In genomic region chr16:50079741-50080140, GRCh38 we compare ENCODE assay signal across 21 cellular contexts.
"Had no signal": no experiment of that assay in that cellular context is flagged by ENCODE, and none has a peak within 500 bp of the region (broad histone marks: within the 10 kb centered on the region; RNA-seq: fewer than 3 reads in every experiment).

No MANE protein-coding gene starts in this region.

- H3K4me1 Mint-ChIP-seq: activated B cell treated with CpG ODN at 0.5 μM for 24 hours, neural crest cell had no signal

- ATAC-seq: gastroesophageal sphincter; heart right ventricle; lower lobe of right lung; stimulated activated naive CD8-positive, alpha-beta T cell treated with anti-CD3 and anti-CD28 coated beads, Interleukin-15, amount 100 ng/mL, for 72 hours had no signal

- H3K4me3 ChIP-seq: adrenal gland, esophagus muscularis mucosa, gastroesophageal sphincter, heart right ventricle, lower lobe of right lung, right lobe of liver, SK-N-MC, skin epidermis, tibial artery had no signal

- H3K27ac ChIP-seq: esophagus muscularis mucosa, gastroesophageal sphincter, lower lobe of right lung, right lobe of liver, SK-N-MC, skin epidermis, tibial artery had no signal

- H3K9me3 Mint-ChIP-seq: activated B cell treated with CpG ODN at 0.5 μM for 24 hours; naive B cell; neural crest cell; stimulated activated naive CD8-positive, alpha-beta T cell treated with anti-CD3 and anti-CD28 coated beads, Interleukin-15, amount 100 ng/mL, for 72 hours had no signal

- H3K9me3 ChIP-seq: adrenal gland, esophagus muscularis mucosa, gastroesophageal sphincter, heart right ventricle, lower lobe of right lung, right lobe of liver, tibial artery had no signal

- H3K4me1 ChIP-seq: adrenal gland, gastroesophageal sphincter, lower lobe of right lung, right lobe of liver, tibial artery had no signal

- H3K27me3 ChIP-seq: adrenal gland, esophagus muscularis mucosa, gastroesophageal sphincter, heart right ventricle, right lobe of liver, tibial artery had no signal

- H3K27me3 Mint-ChIP-seq: activated B cell treated with CpG ODN at 0.5 μM for 24 hours; activated naive CD8-positive, alpha-beta T cell; naive B cell; stimulated activated naive CD8-positive, alpha-beta T cell treated with anti-CD3 and anti-CD28 coated beads, Interleukin-15, amount 100 ng/mL, for 72 hours had no signal

- DNase-seq: activated B cell treated with CpG ODN at 0.5 μM for 24 hours; activated CD4-positive, alpha-beta T cell treated with anti-CD3 and anti-CD28 coated beads for 4 hours; activated CD4-positive, alpha-beta T cell treated with anti-CD3 and anti-CD28 coated beads, Interleukin-2, amount 50 U/mL, for 48 hours; activated gamma-delta T cell; adrenal gland; effector memory CD4-positive, alpha-beta T cell; heart right ventricle; lower lobe of right lung; naive B cell; occipital lobe; right lobe of liver; stimulated activated CD4-positive, alpha-beta T cell treated with anti-CD3 and anti-CD28 coated beads, Interleukin-1b, Interleukin-23, amount 100 ng/mL, for 48 hours; stimulated activated naive CD8-positive, alpha-beta T cell treated with anti-CD3 and anti-CD28 coated beads, Interleukin-15, amount 100 ng/mL, for 72 hours; T-helper 9 cell; tibial artery had no signal

- H3K4me3 Mint-ChIP-seq: activated B cell treated with CpG ODN at 0.5 μM for 24 hours; activated naive CD8-positive, alpha-beta T cell; neural crest cell; stimulated activated naive CD8-positive, alpha-beta T cell treated with anti-CD3 and anti-CD28 coated beads, Interleukin-15, amount 100 ng/mL, for 72 hours had no signal

- H3K27ac Mint-ChIP-seq: activated B cell treated with CpG ODN at 0.5 μM for 24 hours; activated naive CD8-positive, alpha-beta T cell; naive B cell; stimulated activated naive CD8-positive, alpha-beta T cell treated with anti-CD3 and anti-CD28 coated beads, Interleukin-15, amount 100 ng/mL, for 72 hours had no signal
